In the genomic region with DNA sequence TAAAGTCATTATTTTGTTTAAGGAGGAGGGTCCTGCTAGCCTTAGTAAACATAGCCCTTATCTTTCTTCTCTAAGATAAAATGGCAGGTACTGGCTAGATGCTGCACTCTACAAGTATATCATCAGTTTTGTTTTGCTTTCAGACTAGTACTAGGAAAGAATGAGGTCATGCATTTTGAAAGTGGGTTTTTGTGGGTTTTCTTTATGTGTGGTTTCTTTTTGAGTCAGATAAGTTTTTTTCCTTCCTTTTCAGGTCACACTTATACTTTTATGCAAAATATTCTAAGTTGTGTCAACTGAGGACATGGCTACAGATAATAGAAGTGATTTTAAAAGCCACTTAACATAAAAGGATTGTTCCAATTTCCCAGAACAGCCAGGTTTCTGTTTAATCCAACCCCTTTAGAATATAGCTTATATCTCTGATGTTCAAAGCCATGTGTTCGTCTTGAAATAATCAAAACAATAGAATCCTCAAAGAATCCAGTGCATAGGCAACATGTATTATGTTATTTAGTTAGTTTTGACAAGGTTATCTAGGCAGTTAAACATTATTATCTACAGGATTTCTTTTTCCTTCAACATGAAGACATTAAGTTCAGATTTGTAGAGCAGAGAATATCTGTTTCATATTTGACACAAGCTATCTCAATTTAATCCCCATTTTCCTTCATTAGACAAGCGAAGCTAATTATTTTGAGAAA, we compare ENCODE assay signal across 1 cellular context.
TF ChIP-seq lines count a peak whose summit lies in the region.

No MANE protein-coding gene starts in this region.

TF ChIP-seq in GM12878, 131 proteins besides CTCF, POLR2A, EP300 and RAD21 (continued from another document):
- TF ChIP-seq, protein P1, sequence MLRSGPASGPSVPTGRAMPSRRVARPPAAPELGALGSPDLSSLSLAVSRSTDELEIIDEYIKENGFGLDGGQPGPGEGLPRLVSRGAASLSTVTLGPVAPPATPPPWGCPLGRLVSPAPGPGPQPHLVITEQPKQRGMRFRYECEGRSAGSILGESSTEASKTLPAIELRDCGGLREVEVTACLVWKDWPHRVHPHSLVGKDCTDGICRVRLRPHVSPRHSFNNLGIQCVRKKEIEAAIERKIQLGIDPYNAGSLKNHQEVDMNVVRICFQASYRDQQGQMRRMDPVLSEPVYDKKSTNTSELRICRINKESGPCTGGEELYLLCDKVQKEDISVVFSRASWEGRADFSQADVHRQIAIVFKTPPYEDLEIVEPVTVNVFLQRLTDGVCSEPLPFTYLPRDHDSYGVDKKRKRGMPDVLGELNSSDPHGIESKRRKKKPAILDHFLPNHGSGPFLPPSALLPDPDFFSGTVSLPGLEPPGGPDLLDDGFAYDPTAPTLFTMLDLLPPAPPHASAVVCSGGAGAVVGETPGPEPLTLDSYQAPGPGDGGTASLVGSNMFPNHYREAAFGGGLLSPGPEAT (IDR thresholded peaks at IDR 0.05; ENCODE audit: low read depth) = peak; percentile 87
- TF ChIP-seq ATF7 (IDR thresholded peaks at IDR 0.05; ENCODE audit: low read depth) (peak; percentile 99), ZNF274 (IDR thresholded peaks at IDR 0.05; ENCODE audit: insufficient read depth, insufficient read length) (no peak), BHLHE40 (IDR thresholded peaks at IDR 0.05; ENCODE audit: borderline replicate concordance in 1 of 2, low read depth in 2 of 2, low read length in 1 of 2) (peak; percentile 68 to 76; a peak in 3 of 4 replicates), ZSCAN29 (IDR thresholded peaks at IDR 0.05) (no peak), TARDBP (IDR thresholded peaks at IDR 0.05; ENCODE audit: borderline replicate concordance) (no peak), MTA3 (IDR thresholded peaks at IDR 0.05; ENCODE audit: borderline replicate concordance, low read length) (peak; percentile 71; the same call in 1 of the 2 replicates), RAD51 (IDR thresholded peaks at IDR 0.05) (0 out of 2 replicates have a peak, but pooled peaks have one; percentile 39), YBX1 (IDR thresholded peaks at IDR 0.05) (no peak), ZNF24 (IDR thresholded peaks at IDR 0.05) (peak; percentile 82), NR2F1 (conservative IDR thresholded peaks at IDR 0.05) (peak; percentile 45), IKZF1 (conservative IDR thresholded peaks at IDR 0.05) (peak; percentile 71), NBN (IDR thresholded peaks at IDR 0.05) (0 out of 2 replicates have a peak, but pooled peaks have one; percentile 64), DPF2 (IDR thresholded peaks at IDR 0.05) (peak; percentile 88), GABPA (IDR thresholded peaks at IDR 0.05; ENCODE audit: low read depth) (0 out of 2 replicates have a peak, but pooled peaks have one; percentile 48), STAT1 (conservative IDR thresholded peaks at IDR 0.05) (no peak), NFIC (IDR thresholded peaks at IDR 0.05; ENCODE audit: low read depth, low read length) (peak; percentile 96), ZNF622 (IDR thresholded peaks at IDR 0.05) (no peak), RFX5 (IDR thresholded peaks at IDR 0.05; ENCODE audit: low read depth, low read length) (no peak), MTA2 (IDR thresholded peaks at IDR 0.05; ENCODE audit: low read depth) (peak; percentile 88), YY1 (IDR thresholded peaks at IDR 0.05; ENCODE audit: low read depth, low read length) (peak; percentile 40; the same call in 1 of the 2 replicates), POU2F2 (IDR thresholded peaks at IDR 0.05; ENCODE audit: borderline replicate concordance, low read depth, low read length) (0 out of 3 replicates have a peak, but pooled peaks have one; percentile 60), JUNB (IDR thresholded peaks at IDR 0.05) (peak; percentile 91), STAT3 (IDR thresholded peaks at IDR 0.05; ENCODE audit: low read depth, low read length) (no peak), BMI1 (IDR thresholded peaks at IDR 0.05; ENCODE audit: borderline replicate concordance) (peak; percentile 78), HDAC2 (IDR thresholded peaks at IDR 0.05) (no peak), KAT2A (conservative IDR thresholded peaks at IDR 0.05; ENCODE audit: control insufficient read depth, low read depth, low read length) (no peak), RBBP5 (conservative IDR thresholded peaks at IDR 0.05) (no peak), SRF (IDR thresholded peaks at IDR 0.05; ENCODE audit: low read depth in 2 of 2, low read length in 2 of 2) (no peak), RUNX3 (IDR thresholded peaks at IDR 0.05; ENCODE audit: low read length) (peak; percentile 97), WRNIP1 (IDR thresholded peaks at IDR 0.05; ENCODE audit: borderline replicate concordance, low read depth, low read length) (no peak), ZNF384 (IDR thresholded peaks at IDR 0.05; ENCODE audit: borderline replicate concordance, low read depth, low read length) (peak; percentile 58; the same call in 1 of the 2 replicates)
- TF ChIP-seq, protein P2, sequence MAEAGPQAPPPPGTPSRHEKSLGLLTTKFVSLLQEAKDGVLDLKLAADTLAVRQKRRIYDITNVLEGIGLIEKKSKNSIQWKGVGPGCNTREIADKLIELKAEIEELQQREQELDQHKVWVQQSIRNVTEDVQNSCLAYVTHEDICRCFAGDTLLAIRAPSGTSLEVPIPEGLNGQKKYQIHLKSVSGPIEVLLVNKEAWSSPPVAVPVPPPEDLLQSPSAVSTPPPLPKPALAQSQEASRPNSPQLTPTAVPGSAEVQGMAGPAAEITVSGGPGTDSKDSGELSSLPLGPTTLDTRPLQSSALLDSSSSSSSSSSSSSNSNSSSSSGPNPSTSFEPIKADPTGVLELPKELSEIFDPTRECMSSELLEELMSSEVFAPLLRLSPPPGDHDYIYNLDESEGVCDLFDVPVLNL (IDR thresholded peaks at IDR 0.05; ENCODE audit: low read depth, low read length) = no peak
- TF ChIP-seq, protein P3, sequence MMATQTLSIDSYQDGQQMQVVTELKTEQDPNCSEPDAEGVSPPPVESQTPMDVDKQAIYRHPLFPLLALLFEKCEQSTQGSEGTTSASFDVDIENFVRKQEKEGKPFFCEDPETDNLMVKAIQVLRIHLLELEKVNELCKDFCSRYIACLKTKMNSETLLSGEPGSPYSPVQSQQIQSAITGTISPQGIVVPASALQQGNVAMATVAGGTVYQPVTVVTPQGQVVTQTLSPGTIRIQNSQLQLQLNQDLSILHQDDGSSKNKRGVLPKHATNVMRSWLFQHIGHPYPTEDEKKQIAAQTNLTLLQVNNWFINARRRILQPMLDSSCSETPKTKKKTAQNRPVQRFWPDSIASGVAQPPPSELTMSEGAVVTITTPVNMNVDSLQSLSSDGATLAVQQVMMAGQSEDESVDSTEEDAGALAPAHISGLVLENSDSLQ (IDR thresholded peaks at IDR 0.05) = no peak
- TF ChIP-seq, protein P4, sequence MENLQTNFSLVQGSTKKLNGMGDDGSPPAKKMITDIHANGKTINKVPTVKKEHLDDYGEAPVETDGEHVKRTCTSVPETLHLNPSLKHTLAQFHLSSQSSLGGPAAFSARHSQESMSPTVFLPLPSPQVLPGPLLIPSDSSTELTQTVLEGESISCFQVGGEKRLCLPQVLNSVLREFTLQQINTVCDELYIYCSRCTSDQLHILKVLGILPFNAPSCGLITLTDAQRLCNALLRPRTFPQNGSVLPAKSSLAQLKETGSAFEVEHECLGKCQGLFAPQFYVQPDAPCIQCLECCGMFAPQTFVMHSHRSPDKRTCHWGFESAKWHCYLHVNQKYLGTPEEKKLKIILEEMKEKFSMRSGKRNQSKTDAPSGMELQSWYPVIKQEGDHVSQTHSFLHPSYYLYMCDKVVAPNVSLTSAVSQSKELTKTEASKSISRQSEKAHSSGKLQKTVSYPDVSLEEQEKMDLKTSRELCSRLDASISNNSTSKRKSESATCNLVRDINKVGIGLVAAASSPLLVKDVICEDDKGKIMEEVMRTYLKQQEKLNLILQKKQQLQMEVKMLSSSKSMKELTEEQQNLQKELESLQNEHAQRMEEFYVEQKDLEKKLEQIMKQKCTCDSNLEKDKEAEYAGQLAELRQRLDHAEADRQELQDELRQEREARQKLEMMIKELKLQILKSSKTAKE (IDR thresholded peaks at IDR 0.05; ENCODE audit: low read depth, poor library complexity, severe bottlenecking) = peak; percentile 85
- TF ChIP-seq, protein P5, sequence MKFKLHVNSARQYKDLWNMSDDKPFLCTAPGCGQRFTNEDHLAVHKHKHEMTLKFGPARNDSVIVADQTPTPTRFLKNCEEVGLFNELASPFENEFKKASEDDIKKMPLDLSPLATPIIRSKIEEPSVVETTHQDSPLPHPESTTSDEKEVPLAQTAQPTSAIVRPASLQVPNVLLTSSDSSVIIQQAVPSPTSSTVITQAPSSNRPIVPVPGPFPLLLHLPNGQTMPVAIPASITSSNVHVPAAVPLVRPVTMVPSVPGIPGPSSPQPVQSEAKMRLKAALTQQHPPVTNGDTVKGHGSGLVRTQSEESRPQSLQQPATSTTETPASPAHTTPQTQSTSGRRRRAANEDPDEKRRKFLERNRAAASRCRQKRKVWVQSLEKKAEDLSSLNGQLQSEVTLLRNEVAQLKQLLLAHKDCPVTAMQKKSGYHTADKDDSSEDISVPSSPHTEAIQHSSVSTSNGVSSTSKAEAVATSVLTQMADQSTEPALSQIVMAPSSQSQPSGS (IDR thresholded peaks at IDR 0.05; ENCODE audit: low read length) = peak; percentile 98
- TF ChIP-seq, protein P6, sequence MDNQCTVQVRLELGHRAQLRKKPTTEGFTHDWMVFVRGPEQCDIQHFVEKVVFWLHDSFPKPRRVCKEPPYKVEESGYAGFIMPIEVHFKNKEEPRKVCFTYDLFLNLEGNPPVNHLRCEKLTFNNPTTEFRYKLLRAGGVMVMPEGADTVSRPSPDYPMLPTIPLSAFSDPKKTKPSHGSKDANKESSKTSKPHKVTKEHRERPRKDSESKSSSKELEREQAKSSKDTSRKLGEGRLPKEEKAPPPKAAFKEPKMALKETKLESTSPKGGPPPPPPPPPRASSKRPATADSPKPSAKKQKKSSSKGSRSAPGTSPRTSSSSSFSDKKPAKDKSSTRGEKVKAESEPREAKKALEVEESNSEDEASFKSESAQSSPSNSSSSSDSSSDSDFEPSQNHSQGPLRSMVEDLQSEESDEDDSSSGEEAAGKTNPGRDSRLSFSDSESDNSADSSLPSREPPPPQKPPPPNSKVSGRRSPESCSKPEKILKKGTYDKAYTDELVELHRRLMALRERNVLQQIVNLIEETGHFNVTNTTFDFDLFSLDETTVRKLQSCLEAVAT (IDR thresholded peaks at IDR 0.05) = peak; percentile 73; the same call in 1 of the 2 replicates
